In genomic region chr6:137717074-137718073, GRCh38 we compare ENCODE assay signal across 9 cellular contexts.
DNase-seq lines count a peak whose midpoint lies in the region; ATAC-seq lines count a peak whose summit lies in the region.
"Had no signal": no experiment of that assay in that cellular context is flagged by ENCODE, and none has a peak within 500 bp of the region (broad histone marks: within the 10 kb centered on the region; RNA-seq: fewer than 3 reads in every experiment).

No MANE protein-coding gene starts in this region.

- H3K36me3 Mint-ChIP-seq in IgD-negative memory B cell: no peaks in the 10 kb centered on the region
- H3K36me3 Mint-ChIP-seq in T-cell: no peaks in the 10 kb centered on the region
- H3K36me3 Mint-ChIP-seq in activated naive CD4-positive, alpha-beta T cell treated with anti-CD3 and anti-CD28 coated beads for 36 hours (ENCODE audit: low read depth): no peaks in the 10 kb centered on the region

- peak overlapping the region in 1 of 4 donors; percentile 47 for H3K4me3 Mint-ChIP-seq in IgD-negative memory B cell
- H3K4me3 Mint-ChIP-seq in T-cell: peak overlapping the region in 1 of 3 donors; percentile 46
- no peak overlapping the region for H3K4me3 Mint-ChIP-seq in activated naive CD4-positive, alpha-beta T cell treated with anti-CD3 and anti-CD28 coated beads for 36 hours

- POLR2A ChIA-PET in T-cell (lab: Charles Lee): interaction anchor here (0.5 to 3.7 kb wide), 15 partner anchors 9 to 163 kb away, joined by 3 to 171 read pairs (median 5); partner anchors contain the start of gene TNFAIP3 (in 2 of the 2)

- H3K9me3 Mint-ChIP-seq in IgD-negative memory B cell (no peaks in the 10 kb centered on the region), T-cell (peaks cover 0 to 9% (median 2%) of the 10 kb centered on the region in 3 donors)
- no peaks in the 10 kb centered on the region for H3K9me3 Mint-ChIP-seq in activated naive CD4-positive, alpha-beta T cell treated with anti-CD3 and anti-CD28 coated beads for 36 hours

- DNase-seq in T-cell: peak; percentile 25 to 88 (median 80)
- DNase-seq in activated naive CD4-positive, alpha-beta T cell treated with anti-CD3 and anti-CD28 coated beads for 36 hours: peak; percentile 89
- DNase-seq in stimulated activated CD4-positive, alpha-beta T cell treated with anti-CD3 and anti-CD28 coated beads, Interleukin-4, amount 100 ng/mL, for 48 hours (ENCODE audit: low read depth in 2 of 2): peak; percentile 36 to 59
- DNase-seq in NCI-H2171 (lab: John Stamatoyannopoulos, UW): no peak
- no peak for DNase-seq in UCSD-AML1 (lab: John Stamatoyannopoulos, UW; ENCODE audit: unreplicated experiment)
- DNase-seq in SKM-1 (lab: John Stamatoyannopoulos, UW; ENCODE audit: unreplicated experiment): no peak
- DNase-seq: heart right ventricle had no signal

- intact Hi-C loops in activated naive CD4-positive, alpha-beta T cell treated with anti-CD3 and anti-CD28 coated beads for 36 hours (cut with micrococcal nuclease): no loop called here

- H3K27ac Mint-ChIP-seq in IgD-negative memory B cell (peak overlapping the region in 2 of 3 donors; percentile 10 to 24), T-cell (peak overlapping the region; percentile 83 to 95)
- H3K27ac Mint-ChIP-seq in activated naive CD4-positive, alpha-beta T cell treated with anti-CD3 and anti-CD28 coated beads for 36 hours: peak overlapping the region; percentile 44

- H3K27me3 Mint-ChIP-seq in IgD-negative memory B cell: peaks cover 2% of the 10 kb centered on the region
- H3K27me3 Mint-ChIP-seq in T-cell: no peaks in the 10 kb centered on the region
- H3K27me3 Mint-ChIP-seq in activated naive CD4-positive, alpha-beta T cell treated with anti-CD3 and anti-CD28 coated beads for 36 hours (ENCODE audit: low read depth): no peaks in the 10 kb centered on the region

- ATAC-seq in T-cell (replicated peaks in 1 of 4) (peak; percentile 63 to 72 (median 68)), HG03095 (IDR thresholded peaks at IDR 0.05; ENCODE audit: unreplicated experiment) (no peak)
- ATAC-seq: heart right ventricle had no signal

- CTCF ChIA-PET in T-cell (lab: Charles Lee): interaction anchor here (0.5 to 2.8 kb wide), 12 partner anchors 9 to 258 kb away, joined by 3 to 24 read pairs (median 6); partner anchors contain the start of gene TNFAIP3 (in 1 of the 2)
- CTCF ChIA-PET in activated naive CD4-positive, alpha-beta T cell treated with anti-CD3 and anti-CD28 coated beads for 36 hours (lab: Charles Lee): interaction anchor here (1.0 to 2.5 kb wide), 8 partner anchors 13 to 290 kb away, joined by 3 to 19 read pairs (median 4); partner anchors contain the start of gene TNFAIP3

- H3K4me1 Mint-ChIP-seq in IgD-negative memory B cell: no peaks in the 10 kb centered on the region
- peaks cover 47 to 57% (median 50%) of the 10 kb centered on the region in 3 donors for H3K4me1 Mint-ChIP-seq in T-cell
- peaks cover 36% of the 10 kb centered on the region for H3K4me1 Mint-ChIP-seq in activated naive CD4-positive, alpha-beta T cell treated with anti-CD3 and anti-CD28 coated beads for 36 hours (ENCODE audit: low read depth)

Comparison
In these comparisons a context has a peak if more than half of its experiments do, and no peak if none do; other contexts are left out.
1. H3K27ac Mint-ChIP-seq: peak in every context shown above with its lines; median percentile 89 in T-cell; 44 in activated naive CD4-positive, alpha-beta T cell treated with anti-CD3 and anti-CD28 coated beads for 36 hours; 17 in IgD-negative memory B cell.
2. DNase-seq: peak in T-cell (34 of 34), activated naive CD4-positive, alpha-beta T cell treated with anti-CD3 and anti-CD28 coated beads for 36 hours (single experiment) and stimulated activated CD4-positive, alpha-beta T cell treated with anti-CD3 and anti-CD28 coated beads, Interleukin-4, amount 100 ng/mL, for 48 hours (2 of 2); none in NCI-H2171 (single experiment), UCSD-AML1 (single experiment) and SKM-1 (single experiment).